23 cellular contexts compared by ENCODE assay signal in genomic region chr6:31053873-31054272, GRCh38. TPM values are rescaled to one million over a fixed set of nuclear protein-coding genes. Genes with fewer than 3 reads are reported as not detected.
DNase-seq lines count a peak whose midpoint lies in the region; ATAC-seq lines count a peak whose summit lies in the region.
"Had no signal": no experiment of that assay in that cellular context is flagged by ENCODE, and none has a peak within 500 bp of the region (broad histone marks: within the 10 kb centered on the region; RNA-seq: fewer than 3 reads in every experiment).

No MANE protein-coding gene starts in this region.

- no peaks in the 10 kb centered on the region for H3K4me1 ChIP-seq in right cardiac atrium (ENCODE audit: control insufficient read depth, insufficient read depth, low read length)
- H3K4me1 ChIP-seq: ascending aorta, Caco-2, colonic mucosa had no signal

- WGBS in right cardiac atrium, result 9% methylated on average over 8 of the region's 8 CpGs

- H3K4me3 ChIP-seq in right cardiac atrium (ENCODE audit: low read length), result no peak overlapping the region
- H3K4me3 ChIP-seq: ascending aorta, colonic mucosa, smooth muscle cell had no signal

- no peaks in the 10 kb centered on the region for H3K9me3 ChIP-seq in right cardiac atrium (ENCODE audit: control insufficient read depth, low read length)
- H3K9me3 ChIP-seq: ascending aorta, Caco-2, colonic mucosa had no signal

- intact Hi-C loops in Right ventricle myocardium inferior (cut with DNase I) (no loop called here), cardiac septum (cut with DNase I) (no loop called here), right cardiac atrium (cut with DNase I) (no loop called here)

- no peak for DNase-seq in Right ventricle myocardium inferior (ENCODE audit: missing footprints)
- no peak for DNase-seq in cardiac septum (ENCODE audit: low spot score)
- DNase-seq in NCI-H2171 (lab: John Stamatoyannopoulos, UW), result peak; percentile 61
- peak in 2 of 3 donors; percentile 48 to 63 for DNase-seq in right cardiac atrium
- no peak for DNase-seq in GM03348 (ENCODE audit: low spot score)
- DNase-seq in foreskin melanocyte, result no peak
- DNase-seq in GM19240 (ENCODE audit: insufficient read length, low spot score), result no peak
- DNase-seq: activated gamma-delta T cell; Caco-2; colonic mucosa; glutamatergic neuron; islet precursor cell; NCI-H2029 treated with DMSO at 0.1 percent for 48 hours; SHP77; stimulated activated naive CD4-positive, alpha-beta T cell had no signal

- peak; percentile 46 for ATAC-seq in Right ventricle myocardium inferior
- peak; percentile 14 to 35 for ATAC-seq in right cardiac atrium
- no peak for ATAC-seq in GM19452 (IDR thresholded peaks at IDR 0.05; ENCODE audit: unreplicated experiment)
- ATAC-seq: activated CD4-positive, CD25-positive, alpha-beta regulatory T cell treated with anti-CD3 and anti-CD28 coated beads, Interleukin-2, amount 50 U/mL, for 24 hours had no signal

- no peak overlapping the region for H3K27ac ChIP-seq in right cardiac atrium (ENCODE audit: low read length)
- H3K27ac ChIP-seq: ascending aorta, colonic mucosa had no signal

- no peaks in the 10 kb centered on the region for H3K27me3 ChIP-seq in right cardiac atrium (ENCODE audit: control insufficient read depth, insufficient read depth)
- H3K27me3 ChIP-seq: ascending aorta, colonic mucosa had no signal

RNA-seq across cellular contexts. Expression of gene MUC22, which starts 43.6 kb away (rescaled TPM):
- total RNA-seq in Right ventricle myocardium inferior, result 0.14 TPM
- not detected for total RNA-seq in cardiac septum
- under 1 TPM in 3 of 4 donors, not detected in 1; 0.06 to 0.14 (median 0.06) TPM for total RNA-seq in right cardiac atrium
- polyA plus RNA-seq in right cardiac atrium, result 0.14 TPM
- total RNA-seq: ascending aorta, Caco-2, colonic mucosa, mononuclear cell, omental fat pad, smooth muscle cell, ureter had no signal
- polyA plus RNA-seq: AG04450, smooth muscle cell had no signal

RNA-seq across cellular contexts. Expression of gene C6orf15, which starts 58.5 kb away (rescaled TPM):
- total RNA-seq in Right ventricle myocardium inferior (not detected), cardiac septum (not detected), right cardiac atrium (not detected)
- polyA plus RNA-seq in right cardiac atrium, result not detected
- total RNA-seq: ascending aorta, Caco-2, colonic mucosa, mononuclear cell, omental fat pad, ureter had no signal
- polyA plus RNA-seq: AG04450 had no signal

Comparison
In these comparisons a context has a peak if more than half of its experiments do, and no peak if none do; other contexts are left out.
1. DNase-seq: peak in NCI-H2171 (single experiment) and right cardiac atrium (2 of 3); none in Right ventricle myocardium inferior (single experiment), cardiac septum (single experiment), GM03348 (single experiment), foreskin melanocyte (single experiment) and GM19240 (single experiment).